Comparison of ENCODE assay signal across 17 cellular contexts in genomic region chr12:56374726-56375597, GRCh38. TPM values are rescaled to one million over a fixed set of nuclear protein-coding genes. Genes with fewer than 3 reads are reported as not detected.
DNase-seq lines count a peak whose midpoint lies in the region; ATAC-seq and TF ChIP-seq lines count a peak whose summit lies in the region.
"Had no signal": no experiment of that assay in that cellular context is flagged by ENCODE, and none has a peak within 500 bp of the region (broad histone marks: within the 10 kb centered on the region; RNA-seq: fewer than 3 reads in every experiment).

No MANE protein-coding gene starts in this region.

- no peaks in the 10 kb centered on the region for H3K36me3 Mint-ChIP-seq in Calu3 (ENCODE audit: insufficient read depth, unreplicated experiment)
- H3K36me3 Mint-ChIP-seq: CD8-positive, alpha-beta T cell had no signal

- no peak overlapping the region for H3K4me3 Mint-ChIP-seq in Calu3 (ENCODE audit: low read depth, unreplicated experiment)
- H3K4me3 Mint-ChIP-seq: CD8-positive, alpha-beta T cell had no signal

- H3K4me1 Mint-ChIP-seq in Calu3 (ENCODE audit: low read depth, unreplicated experiment): no peaks in the 10 kb centered on the region

- no CpG with 5 or more reads among the region's 7 CpGs for WGBS in mesendoderm (ENCODE audit: extremely low coverage, insufficient coverage, low lambda C conversion rate)

- DNase-seq in M059J (ENCODE audit: low read depth): peak; percentile 44
- peak; percentile 24 for DNase-seq in mesenteric fat pad (ENCODE audit: low spot score)
- no peak for DNase-seq in Calu3
- DNase-seq in mesendoderm: no peak
- no peak for DNase-seq in iPS-NIHi11 (ENCODE audit: low spot score)
- DNase-seq: activated CD4-positive, alpha-beta T cell treated with anti-CD3 and anti-CD28 coated beads for 4 hours; activated gamma-delta T cell treated with Interleukin-2 at 50 U/mL for 16 hours; CD8-positive, alpha-beta T cell; cerebellar nuclear complex; mammary epithelial cell; NCI-H345; SHP77; sigmoid colon had no signal

- no TSS peak for BruUV-seq in Calu3 (replicated peaks; lab: Mats Ljungman, UMichigan)

- CTCF ChIA-PET in HEK293 (lab: Yijun Ruan, JAX): interaction anchor here (0.6 to 0.9 kb wide), 5 partner anchors 12 to 181 kb away, joined by 3 to 5 read pairs (median 3); no protein-coding TSS in a partner anchor
- CTCF ChIA-PET in Calu3 (lab: Charles Lee): interaction anchor here (0.6 to 1.5 kb wide), 4 partner anchors 12 to 89 kb away, joined by 3 to 4 read pairs (median 4); partner anchors contain the start of gene STAT2

- H3K18ac ChIP-seq in mesendoderm (ENCODE audit: low read length): no peak overlapping the region

- H3K79me2 ChIP-seq in mesendoderm (ENCODE audit: control insufficient read depth, insufficient read depth, low read length): no peaks in the 10 kb centered on the region

- H3K9me3 ChIP-seq in HEK293 (ENCODE audit: control insufficient read depth, insufficient read depth, low read depth, low read length): no peaks in the 10 kb centered on the region
- H3K9me3 ChIP-seq: gastroesophageal sphincter, sigmoid colon had no signal

- H3K56ac ChIP-seq in mesendoderm (ENCODE audit: low read length): no peak overlapping the region

- H3K9ac ChIP-seq in mesendoderm (ENCODE audit: low read length): no peak overlapping the region

- no peak overlapping the region for H3K23ac ChIP-seq in mesendoderm (ENCODE audit: low read length)

- ATAC-seq in GM18868 (IDR thresholded peaks at IDR 0.05; ENCODE audit: unreplicated experiment): peak; percentile 28
- no peak for ATAC-seq in GM21737 (IDR thresholded peaks at IDR 0.05; ENCODE audit: unreplicated experiment)
- ATAC-seq: CD8-positive, alpha-beta T cell; gastroesophageal sphincter had no signal

- H2BK120ac ChIP-seq in mesendoderm (ENCODE audit: low read depth, low read length): no peak overlapping the region

- H3K4me1 ChIP-seq in HEK293 (ENCODE audit: control insufficient read depth, insufficient read depth, low read length) (no peaks in the 10 kb centered on the region), mesendoderm (ENCODE audit: control insufficient read depth, low read depth, low read length) (no peaks in the 10 kb centered on the region)
- H3K4me1 ChIP-seq: gastroesophageal sphincter, sigmoid colon had no signal

- H3K4me2 ChIP-seq in mesendoderm (ENCODE audit: low read length): no peak overlapping the region

- H3K27ac ChIP-seq in HEK293 (ENCODE audit: extremely low read depth, low read depth, low read length) (no peak overlapping the region), mesendoderm (ENCODE audit: low read depth, low read length) (no peak overlapping the region)
- H3K27ac ChIP-seq: gastroesophageal sphincter, sigmoid colon had no signal

- H3K36me3 ChIP-seq in HEK293 (ENCODE audit: control insufficient read depth in 2 of 2, insufficient read depth in 1 of 2, low read length in 2 of 2): no peaks in the 10 kb centered on the region
- no peaks in the 10 kb centered on the region for H3K36me3 ChIP-seq in mesendoderm (ENCODE audit: control insufficient read depth, insufficient read depth, low read length)
- H3K36me3 ChIP-seq: gastroesophageal sphincter, sigmoid colon had no signal

- TF ChIP-seq CTCF in HEK293 (tag by site-specific recombination; IDR thresholded peaks at IDR 0.05) (no peak), Calu3 (IDR thresholded peaks at IDR 0.05; ENCODE audit: unreplicated experiment) (no peak)

- H3K4ac ChIP-seq in mesendoderm (ENCODE audit: low read depth, low read length): no peak overlapping the region

- peaks cover 12% of the 10 kb centered on the region for H3K27me3 Mint-ChIP-seq in Calu3 (ENCODE audit: unreplicated experiment)

- H3K4me3 ChIP-seq in HEK293 (ENCODE audit: low read depth, low read length) (no peak overlapping the region), mesendoderm (ENCODE audit: low read length) (no peak overlapping the region)
- H3K4me3 ChIP-seq: gastroesophageal sphincter, sigmoid colon had no signal

- H3K79me1 ChIP-seq in mesendoderm (ENCODE audit: low read length): no peaks in the 10 kb centered on the region

- no peak overlapping the region for H3K27ac Mint-ChIP-seq in Calu3 (ENCODE audit: unreplicated experiment)
- H3K27ac Mint-ChIP-seq: CD8-positive, alpha-beta T cell had no signal

- H2BK15ac ChIP-seq in mesendoderm (replicated peaks; ENCODE audit: low read depth): no peak overlapping the region

- POLR2A ChIA-PET in HEK293 (lab: Yijun Ruan, JAX): interaction anchor here (0.6 to 1.0 kb wide), 4 partner anchors 15 to 897 kb away, joined by 3 to 5 read pairs (median 4); partner anchors contain the start of gene STAT2

- H3K9me3 Mint-ChIP-seq in Calu3 (ENCODE audit: low read depth, unreplicated experiment): peaks cover 5% of the 10 kb centered on the region

- no peak overlapping the region for H4K5ac ChIP-seq in mesendoderm (ENCODE audit: low read length)

- intact Hi-C loops in Calu3 (cut with micrococcal nuclease; ENCODE audit: unreplicated experiment): no loop called here

- H3K27me3 ChIP-seq in mesendoderm (ENCODE audit: insufficient read depth, low read length, poor library complexity): no peaks in the 10 kb centered on the region
- H3K27me3 ChIP-seq: gastroesophageal sphincter, sigmoid colon had no signal

- H2BK5ac ChIP-seq in mesendoderm (ENCODE audit: low read length): no peak overlapping the region

- H2AK5ac ChIP-seq in mesendoderm (ENCODE audit: low read length): no peak overlapping the region

- H4K8ac ChIP-seq in mesendoderm (ENCODE audit: low read depth, low read length): no peak overlapping the region

TF ChIP-seq in HEK293, 187 proteins besides CTCF, POLR2A, EP300 and RAD21:
- TF ChIP-seq ZNF292 (tag by site-specific recombination; IDR thresholded peaks at IDR 0.05; ENCODE audit: borderline replicate concordance, low read depth): no peak
- TF ChIP-seq EGR2 (tag by site-specific recombination; IDR thresholded peaks at IDR 0.05; ENCODE audit: low read depth): peak; percentile 62; the same call in 1 of the 2 replicates
- peak; percentile 36; the same call in 1 of the 2 replicates for TF ChIP-seq ZFHX2 (tag by site-specific recombination; conservative IDR thresholded peaks at IDR 0.05)
- TF ChIP-seq ZNF391 (tag by site-specific recombination; IDR thresholded peaks at IDR 0.05; ENCODE audit: borderline replicate concordance, low read depth): no peak

RNA-seq across cellular contexts. Expression of gene APOF, which starts 12.3 kb away (rescaled TPM):
- total RNA-seq in M059J (2014; rRNA removed; shearing (Covaris generic)): not detected in 2 replicates
- total RNA-seq in mesenteric fat pad (not detected), Calu3 (2022) (not detected in 2 replicates)
- polyA plus RNA-seq in mesendoderm (2013, experiment 1 of 2): not detected
- polyA plus RNA-seq in mesendoderm (2013, experiment 2 of 2): not detected
- total RNA-seq: CD8-positive, alpha-beta T cell; gastroesophageal sphincter; mammary epithelial cell; sigmoid colon had no signal
- polyA plus RNA-seq: mammary epithelial cell, sigmoid colon had no signal

RNA-seq across cellular contexts. Expression of gene STAT2, which starts 15.1 kb away (rescaled TPM):
- 354 and 382 TPM in 2 replicates for total RNA-seq in M059J (2014; rRNA removed; shearing (Covaris generic))
- total RNA-seq in mesenteric fat pad (216 TPM), Calu3 (2022) (127 and 214 TPM in 2 replicates)
- polyA plus RNA-seq in mesendoderm (2013, experiment 1 of 2): 11.6 TPM
- polyA plus RNA-seq in mesendoderm (2013, experiment 2 of 2): 10.6 TPM

RNA-seq across cellular contexts. Expression of gene IL23A, which starts 36.3 kb away (rescaled TPM):
- total RNA-seq in M059J (2014; rRNA removed; shearing (Covaris generic)): not detected in 2 replicates
- 0.55 TPM for total RNA-seq in mesenteric fat pad
- total RNA-seq in Calu3 (2022): 1.8 and 2.9 TPM in 2 replicates
- polyA plus RNA-seq in mesendoderm (2013, experiment 1 of 2): 1.9 TPM
- 1.6 TPM for polyA plus RNA-seq in mesendoderm (2013, experiment 2 of 2)
- total RNA-seq: gastroesophageal sphincter, sigmoid colon had no signal

RNA-seq across cellular contexts. Expression of gene PAN2, which starts 41.2 kb away (rescaled TPM):
- total RNA-seq in M059J (2014; rRNA removed; shearing (Covaris generic)): 5.1 and 10.2 TPM in 2 replicates
- 38.7 TPM for total RNA-seq in mesenteric fat pad
- total RNA-seq in Calu3 (2022): 53.5 and 72.5 TPM in 2 replicates
- polyA plus RNA-seq in mesendoderm (2013, experiment 1 of 2): 7.0 TPM
- 7.4 TPM for polyA plus RNA-seq in mesendoderm (2013, experiment 2 of 2)

RNA-seq across cellular contexts. Expression of gene CNPY2, which starts 59.2 kb away (rescaled TPM):
- 182 and 223 TPM in 2 replicates for total RNA-seq in M059J (2014; rRNA removed; shearing (Covaris generic))
- 87.9 TPM for total RNA-seq in mesenteric fat pad
- 228 and 236 TPM in 2 replicates for total RNA-seq in Calu3 (2022)
- polyA plus RNA-seq in mesendoderm (2013, experiment 1 of 2): 229 TPM
- polyA plus RNA-seq in mesendoderm (2013, experiment 2 of 2): 231 TPM

Comparison
In these comparisons a context has a peak if more than half of its experiments do, and no peak if none do; other contexts are left out.
1. DNase-seq: peak in M059J (single experiment) and mesenteric fat pad (single experiment); none in Calu3 (single experiment), mesendoderm (single experiment) and iPS-NIHi11 (single experiment).